ENCODE assay signal across 20 cellular contexts in genomic region chr2:8641516-8641915, GRCh38. TPM values are rescaled to one million over a fixed set of nuclear protein-coding genes. Genes with fewer than 3 reads are reported as not detected.
DNase-seq lines count a peak whose midpoint lies in the region; ATAC-seq and TF ChIP-seq lines count a peak whose summit lies in the region.
"Had no signal": no experiment of that assay in that cellular context is flagged by ENCODE, and none has a peak within 500 bp of the region (broad histone marks: within the 10 kb centered on the region; RNA-seq: fewer than 3 reads in every experiment).

No MANE protein-coding gene starts in this region.

- H3K79me2 ChIP-seq in GM23338 (replicated peaks; ENCODE audit: insufficient read depth) (no peaks in the 10 kb centered on the region), trophoblast cell (ENCODE audit: control insufficient read depth, insufficient read depth, low read length, poor library complexity) (no peaks in the 10 kb centered on the region)

- H2BK120ac ChIP-seq in trophoblast cell (ENCODE audit: insufficient read depth, low read length, poor library complexity) = peak overlapping the region; percentile 18

- H4K91ac ChIP-seq in trophoblast cell (ENCODE audit: low read depth, low read length) = no peak overlapping the region

- H3K4me1 Mint-ChIP-seq in GM23338 (peaks cover 45% of the 10 kb centered on the region), brain (peaks cover 78% of the 10 kb centered on the region), CD14-positive monocyte (peaks cover 42% of the 10 kb centered on the region)

- H2AK5ac ChIP-seq in trophoblast cell (ENCODE audit: low read length) = no peak overlapping the region

- H3K4me3 Mint-ChIP-seq in GM23338 = no peak overlapping the region
- H3K4me3 Mint-ChIP-seq in brain = peak overlapping the region in 4 of 5 experiments; percentile 54 to 79 (median 65)
- H3K4me3 Mint-ChIP-seq in CD14-positive monocyte = no peak overlapping the region

- H3K27me3 ChIP-seq in GM23338 (ENCODE audit: insufficient read depth) (peaks cover 10% of the 10 kb centered on the region; the same call in 1 of the 2 replicates), iPS-20b (ENCODE audit: insufficient read depth, low read length) (peaks cover 22% of the 10 kb centered on the region), trophoblast cell (ENCODE audit: insufficient read depth, low read length) (no peaks in the 10 kb centered on the region), right lobe of liver (no peaks in the 10 kb centered on the region)

- TF ChIP-seq CTCF in GM23338 (conservative IDR thresholded peaks at IDR 0.05; ENCODE audit: low read depth in 2 of 2) (no peak), brain (conservative IDR thresholded peaks at IDR 0.05) (no peak), right lobe of liver (IDR thresholded peaks at IDR 0.05) (no peak), CD14-positive monocyte (IDR thresholded peaks at IDR 0.05) (no peak)

- H3K4me3 ChIP-seq in GM23338 = no peak overlapping the region
- peak overlapping the region; percentile 38; the same call in 1 of the 2 replicates for H3K4me3 ChIP-seq in iPS-20b (ENCODE audit: low read length)
- no peak overlapping the region for H3K4me3 ChIP-seq in trophoblast cell (ENCODE audit: low read depth, low read length)
- no peak overlapping the region for H3K4me3 ChIP-seq in right lobe of liver

- no peaks in the 10 kb centered on the region for H3K9me3 ChIP-seq in iPS-20b (ENCODE audit: insufficient read depth, low read depth, low read length)
- peaks cover 3% of the 10 kb centered on the region for H3K9me3 ChIP-seq in trophoblast cell (ENCODE audit: insufficient read depth, low read depth, low read length)
- no peaks in the 10 kb centered on the region for H3K9me3 ChIP-seq in right lobe of liver

- H4K12ac ChIP-seq in trophoblast cell (ENCODE audit: low read depth, low read length) = no peak overlapping the region

- H2AFZ ChIP-seq in GM23338 = peak overlapping the region; percentile 57
- no peak overlapping the region for H2AFZ ChIP-seq in trophoblast cell (ENCODE audit: insufficient read depth, low read length, poor library complexity)

- WGBS in trophoblast cell (ENCODE audit: extremely low coverage, insufficient coverage, insufficient read length) = no CpG with 5 or more reads among the region's 14 CpGs
- WGBS in right lobe of liver (ENCODE audit: insufficient coverage, low coverage, low lambda C conversion rate, missing lambda C conversion rate) = 95% methylated on average over 13 of the region's 14 CpGs

- H3K36me3 Mint-ChIP-seq in GM23338 (ENCODE audit: low read depth) (peaks cover 8% of the 10 kb centered on the region; the same call in 2 of the 3 replicates), brain (no peaks in the 10 kb centered on the region), CD14-positive monocyte (no peaks in the 10 kb centered on the region)

- no peak overlapping the region for H3K23ac ChIP-seq in trophoblast cell (ENCODE audit: low read length)

- H3K14ac ChIP-seq in trophoblast cell (ENCODE audit: low read length) = no peak overlapping the region

- H3K36me3 ChIP-seq in GM23338 (ENCODE audit: insufficient read depth) = no peaks in the 10 kb centered on the region
- no peaks in the 10 kb centered on the region for H3K36me3 ChIP-seq in iPS-20b (ENCODE audit: insufficient read depth, low read depth, low read length)
- H3K36me3 ChIP-seq in trophoblast cell (ENCODE audit: control insufficient read depth in 1 of 2, insufficient read depth in 2 of 2, low read length in 2 of 2) = peaks cover 0 to 2% of the 10 kb centered on the region in 2 experiments
- no peaks in the 10 kb centered on the region for H3K36me3 ChIP-seq in right lobe of liver

- H2BK12ac ChIP-seq in trophoblast cell (ENCODE audit: low read length) = peak overlapping the region; percentile 46

- no peak for TF ChIP-seq POLR2A in right lobe of liver (IDR thresholded peaks at IDR 0.05)

- peaks cover 3% of the 10 kb centered on the region for H3K79me1 ChIP-seq in trophoblast cell (ENCODE audit: low read length)

- H3K4ac ChIP-seq in trophoblast cell (ENCODE audit: low read depth, low read length) = no peak overlapping the region

- H3K4me1 ChIP-seq in GM23338 (ENCODE audit: insufficient read depth) (peaks cover 44% of the 10 kb centered on the region), iPS-20b (ENCODE audit: insufficient read depth, low read length) (peaks cover 42% of the 10 kb centered on the region), trophoblast cell (ENCODE audit: control insufficient read depth in 1 of 2, insufficient read depth in 2 of 2, low read length in 2 of 2) (peaks cover 14 to 15% of the 10 kb centered on the region in 2 experiments), right lobe of liver (peaks cover 0 to 6% (median 2%) of the 10 kb centered on the region in 4 donors)

- H2BK5ac ChIP-seq in trophoblast cell (ENCODE audit: low read depth, low read length, poor library complexity) = no peak overlapping the region

- H3F3A ChIP-seq in GM23338 (replicated peaks; ENCODE audit: low read depth) = no peaks in the 10 kb centered on the region

- H3K4me2 ChIP-seq in GM23338 (peak overlapping the region; percentile 17; the same call in 1 of the 2 replicates), trophoblast cell (ENCODE audit: low read length) (no peak overlapping the region)
- H3K4me2 ChIP-seq: KMS-11 had no signal

- H4K20me1 ChIP-seq in GM23338 (replicated peaks; ENCODE audit: insufficient read depth) = no peaks in the 10 kb centered on the region

- peaks cover 19% of the 10 kb centered on the region for H3K27me3 Mint-ChIP-seq in GM23338 (ENCODE audit: insufficient read depth, low read depth, poor library complexity)
- H3K27me3 Mint-ChIP-seq in brain = peaks cover 5% of the 10 kb centered on the region
- peaks cover under 1 to 8% (median 4%) of the 10 kb centered on the region in 3 donors for H3K27me3 Mint-ChIP-seq in CD14-positive monocyte (ENCODE audit: low read depth in 3 of 3)

- DNase-seq in GM23338 (ENCODE audit: low spot score) = no peak
- DNase-seq in trophoblast cell = no peak
- DNase-seq in right lobe of liver = no peak
- no peak for DNase-seq in UCSD-AML1 (lab: John Stamatoyannopoulos, UW; ENCODE audit: unreplicated experiment)
- DNase-seq in CD14-positive monocyte (ENCODE audit: low spot score) = no peak
- DNase-seq: C1 segment of cervical spinal cord, DMS79, HCEC 1CT, MV-4-11, NCI-H1417, NCI-H187, NCI-H2107, NCI-H2227 treated with DMSO at 0.1 percent for 48 hours, NCI-H510A treated with DMSO at 0.1 percent for 48 hours, NCI-H774 had no signal

- H3K18ac ChIP-seq in trophoblast cell (ENCODE audit: low read length) = no peak overlapping the region

- H3K9ac ChIP-seq in iPS-20b (ENCODE audit: low read depth, low read length) (peak overlapping the region; percentile 27; the same call in 1 of the 2 replicates), trophoblast cell (ENCODE audit: low read length) (no peak overlapping the region)
- H3K9ac ChIP-seq: KMS-11 had no signal

- peaks cover 4% of the 10 kb centered on the region; the same call in 1 of the 2 replicates for H3K9me2 ChIP-seq in GM23338 (ENCODE audit: insufficient read depth)

- intact Hi-C loops in right lobe of liver (cut with DNase I) (no loop called here), CD14-positive monocyte (cut with micrococcal nuclease) (loop anchor here in 1 of 2 donors (5.0 kb wide), 1 partner anchor 36 kb away; no protein-coding TSS in a partner anchor)

- no peak overlapping the region for H4K8ac ChIP-seq in trophoblast cell (ENCODE audit: low read depth, low read length)

- H3K27ac ChIP-seq in GM23338 (ENCODE audit: low read depth) (no peak overlapping the region), iPS-20b (ENCODE audit: low read length) (peak overlapping the region; percentile 49), trophoblast cell (ENCODE audit: low read depth, low read length) (no peak overlapping the region), right lobe of liver (no peak overlapping the region)
- H3K27ac ChIP-seq: KMS-11 had no signal

- ATAC-seq in GM23338 (no peak), right lobe of liver (no peak), HG03039 (IDR thresholded peaks at IDR 0.05; ENCODE audit: unreplicated experiment) (no peak)
- ATAC-seq: Right ventricle myocardium inferior had no signal

- H3K9me3 Mint-ChIP-seq in GM23338 = peaks cover 9% of the 10 kb centered on the region; the same call in 2 of the 3 replicates
- peaks cover 0 to 11% (median 8%) of the 10 kb centered on the region in 5 experiments for H3K9me3 Mint-ChIP-seq in brain
- peaks cover 0 to 3% (median 0%) of the 10 kb centered on the region in 7 donors for H3K9me3 Mint-ChIP-seq in CD14-positive monocyte

- H3K27ac Mint-ChIP-seq in GM23338 (no peak overlapping the region), brain (peak overlapping the region; percentile 87 to 98 (median 91)), CD14-positive monocyte (no peak overlapping the region)

RNA-seq across cellular contexts. Expression of gene ID2, which starts 40.3 kb away (rescaled TPM):
- total RNA-seq in GM23338 (2014; rRNA removed; shearing (Covaris generic)) = 87.0 and 135 TPM in 2 replicates
- polyA plus RNA-seq in GM23338 (2016; fragmentation: Nextera tagmentation; extraction: Ambion mirVana) (110 and 119 TPM in 2 replicates), brain (ENCODE audit: insufficient read depth, low read depth, low replicate concordance) (145 TPM), CD14-positive monocyte (100 to 1,000 TPM; 282 to 295 TPM)
- 277 and 280 TPM in 2 replicates for polyA plus RNA-seq in trophoblast cell (2013)
- 100 to 1,000 TPM; 103 to 520 (median 191) TPM for total RNA-seq in right lobe of liver

Comparison
In these comparisons a context has a peak if more than half of its experiments do, and no peak if none do; other contexts are left out.
1. H3K27ac Mint-ChIP-seq: peak in brain (5 of 5); none in GM23338 (single experiment) and CD14-positive monocyte (0 of 7).
2. H3K4me3 Mint-ChIP-seq: peak in brain (4 of 5); none in GM23338 (single experiment) and CD14-positive monocyte (0 of 2).